In the genomic region with DNA sequence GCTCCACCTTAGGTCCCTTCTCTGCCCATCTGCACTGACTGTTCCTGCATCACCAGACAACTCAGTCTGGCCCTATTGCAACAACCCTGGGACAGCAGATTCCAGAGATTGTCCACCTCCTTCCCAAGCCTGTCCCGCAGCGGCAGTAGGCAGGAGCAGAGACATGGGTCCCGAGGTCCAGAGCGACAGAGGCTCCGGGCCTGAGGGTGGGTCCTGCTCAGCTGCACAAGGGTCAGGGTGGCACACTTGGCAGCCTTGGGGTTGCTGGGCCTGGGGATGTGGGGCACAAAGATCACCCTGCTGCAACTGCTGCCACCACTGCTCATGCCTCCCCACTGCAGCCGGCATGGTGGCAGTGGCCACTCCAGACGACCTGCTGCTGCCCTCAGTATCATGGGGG, we compare ENCODE assay signal across 9 cellular contexts.
"Had no signal": no experiment of that assay in that cellular context is flagged by ENCODE, and none has a peak within 500 bp of the region (broad histone marks: within the 10 kb centered on the region; RNA-seq: fewer than 3 reads in every experiment).

No MANE protein-coding gene starts in this region.

- DNase-seq: GM23248, GOT3, H7, H9, HCEC 1CT, HFFc6 had no signal

- H3K9me3 ChIP-seq: HAP-1 had no signal

- H3K4me1 ChIP-seq: HAP-1 had no signal

- ATAC-seq: GM23338, HCT116 had no signal

- H3K27ac ChIP-seq: GM23248 had no signal

- H3K27ac Mint-ChIP-seq: GM23338, H9, HFFc6 had no signal

- H3K36me3 ChIP-seq: HAP-1 had no signal

- H3K4me3 Mint-ChIP-seq: GM23338, H9, HFFc6 had no signal

- H3K4me1 Mint-ChIP-seq: GM23338, H9 had no signal

- H3K4me3 ChIP-seq: GM23248, GM23338, HAP-1 had no signal
